In the genomic region with DNA sequence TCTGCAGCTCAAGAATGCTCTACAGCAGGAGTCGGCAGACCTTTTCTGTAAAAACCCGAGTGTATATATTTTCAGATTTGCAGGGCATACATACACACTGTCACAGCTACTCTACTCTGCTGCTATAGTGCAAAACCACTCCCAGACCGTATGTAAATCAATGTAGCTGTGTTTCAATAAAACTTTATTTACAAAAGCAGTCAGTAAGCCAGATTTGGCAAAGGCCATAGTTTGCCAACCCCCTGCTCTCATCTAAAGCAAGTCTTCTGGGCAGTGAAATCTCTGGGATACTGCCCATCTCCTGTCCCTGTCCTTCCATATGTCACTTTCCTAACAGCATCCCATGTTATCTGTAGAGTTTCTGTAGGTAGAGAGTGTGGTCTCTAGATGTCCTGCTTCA, we compare ENCODE assay signal across 1 cellular context.
TF ChIP-seq lines count a peak whose summit lies in the region.

No MANE protein-coding gene starts in this region.

TF ChIP-seq in liver, 16 proteins besides CTCF, POLR2A, EP300 and RAD21 (continued from another document):
- TF ChIP-seq, protein P1, sequence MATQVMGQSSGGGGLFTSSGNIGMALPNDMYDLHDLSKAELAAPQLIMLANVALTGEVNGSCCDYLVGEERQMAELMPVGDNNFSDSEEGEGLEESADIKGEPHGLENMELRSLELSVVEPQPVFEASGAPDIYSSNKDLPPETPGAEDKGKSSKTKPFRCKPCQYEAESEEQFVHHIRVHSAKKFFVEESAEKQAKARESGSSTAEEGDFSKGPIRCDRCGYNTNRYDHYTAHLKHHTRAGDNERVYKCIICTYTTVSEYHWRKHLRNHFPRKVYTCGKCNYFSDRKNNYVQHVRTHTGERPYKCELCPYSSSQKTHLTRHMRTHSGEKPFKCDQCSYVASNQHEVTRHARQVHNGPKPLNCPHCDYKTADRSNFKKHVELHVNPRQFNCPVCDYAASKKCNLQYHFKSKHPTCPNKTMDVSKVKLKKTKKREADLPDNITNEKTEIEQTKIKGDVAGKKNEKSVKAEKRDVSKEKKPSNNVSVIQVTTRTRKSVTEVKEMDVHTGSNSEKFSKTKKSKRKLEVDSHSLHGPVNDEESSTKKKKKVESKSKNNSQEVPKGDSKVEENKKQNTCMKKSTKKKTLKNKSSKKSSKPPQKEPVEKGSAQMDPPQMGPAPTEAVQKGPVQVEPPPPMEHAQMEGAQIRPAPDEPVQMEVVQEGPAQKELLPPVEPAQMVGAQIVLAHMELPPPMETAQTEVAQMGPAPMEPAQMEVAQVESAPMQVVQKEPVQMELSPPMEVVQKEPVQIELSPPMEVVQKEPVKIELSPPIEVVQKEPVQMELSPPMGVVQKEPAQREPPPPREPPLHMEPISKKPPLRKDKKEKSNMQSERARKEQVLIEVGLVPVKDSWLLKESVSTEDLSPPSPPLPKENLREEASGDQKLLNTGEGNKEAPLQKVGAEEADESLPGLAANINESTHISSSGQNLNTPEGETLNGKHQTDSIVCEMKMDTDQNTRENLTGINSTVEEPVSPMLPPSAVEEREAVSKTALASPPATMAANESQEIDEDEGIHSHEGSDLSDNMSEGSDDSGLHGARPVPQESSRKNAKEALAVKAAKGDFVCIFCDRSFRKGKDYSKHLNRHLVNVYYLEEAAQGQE (IDR thresholded peaks at IDR 0.05), result no peak
- no peak for TF ChIP-seq HNF4A (conservative IDR thresholded peaks at IDR 0.05)
- TF ChIP-seq GABPA (IDR thresholded peaks at IDR 0.05 in 1 of 2, conservative IDR thresholded peaks at IDR 0.05 in 1 of 2), result no peak
